Comparison of ENCODE assay signal across 8 cellular contexts in the genomic region with DNA sequence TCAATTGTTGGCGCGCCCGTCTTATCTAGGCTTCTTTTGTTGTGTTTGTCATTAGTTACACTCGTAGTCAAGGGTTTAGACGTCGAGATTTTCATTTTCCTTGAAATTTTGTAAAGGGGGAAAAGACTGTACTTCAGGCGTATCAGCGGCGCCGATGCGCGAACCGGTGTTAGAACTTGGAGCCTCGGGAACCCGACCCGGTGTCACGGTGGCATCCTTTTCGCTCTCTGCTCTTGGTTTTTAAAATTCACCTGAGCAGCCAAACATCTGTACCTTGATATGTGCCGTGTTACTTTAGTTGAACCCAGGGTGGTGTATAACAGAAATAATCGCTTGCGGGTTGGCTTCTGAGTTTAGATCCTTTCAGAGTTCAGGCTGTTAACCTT. TPM values are rescaled to one million over a fixed set of nuclear protein-coding genes. Genes with fewer than 3 reads are reported as not detected.
DNase-seq lines count a peak whose midpoint lies in the region; ATAC-seq and TF ChIP-seq lines count a peak whose summit lies in the region.

No MANE protein-coding gene starts in this region.

- H3K27ac ChIP-seq in GM23248 (peak overlapping the region; percentile 36), SU-DHL-6 (ENCODE audit: low read depth, low read length) (peak overlapping the region; percentile 55), esophagus squamous epithelium (peak overlapping the region; percentile 85 to 96 (median 93))

- ATAC-seq in GM21367 (IDR thresholded peaks at IDR 0.05; ENCODE audit: unreplicated experiment), result no peak

- H2AFZ ChIP-seq in GM23248, result peak overlapping the region; percentile 93
- H2AFZ ChIP-seq in SU-DHL-6 (ENCODE audit: low read depth, low read length, severe bottlenecking), result peak overlapping the region; percentile 70

- no peak for TF ChIP-seq CTCF in SU-DHL-6 (IDR thresholded peaks at IDR 0.05; ENCODE audit: insufficient read depth, low read length, poor library complexity, severe bottlenecking)
- no peak for TF ChIP-seq CTCF in esophagus squamous epithelium (IDR thresholded peaks at IDR 0.05)

- H3K4me2 ChIP-seq in GM23248 (ENCODE audit: unreplicated experiment), result peak overlapping the region; percentile 82
- peak overlapping the region; percentile 66 for H3K4me2 ChIP-seq in SU-DHL-6 (ENCODE audit: low read depth, low read length, poor library complexity, severe bottlenecking)

- in situ Hi-C loops in GM23248 (cut with MboI), result no loop called here

- H3K9me2 ChIP-seq in GM23248 (ENCODE audit: insufficient read depth) (no peaks in the 10 kb centered on the region), SU-DHL-6 (replicated peaks; ENCODE audit: insufficient read depth, low read length) (no peaks in the 10 kb centered on the region)

- H4K20me1 ChIP-seq in GM23248 (ENCODE audit: insufficient read depth) (no peaks in the 10 kb centered on the region), SU-DHL-6 (ENCODE audit: low read depth, low read length) (no peaks in the 10 kb centered on the region; the same call in 1 of the 2 replicates)

- H3F3A ChIP-seq in GM23248 (ENCODE audit: insufficient read depth) (no peaks in the 10 kb centered on the region), SU-DHL-6 (ENCODE audit: insufficient read depth) (peaks cover 18% of the 10 kb centered on the region; the same call in 1 of the 2 replicates)

- DNase-seq in GM23248 (peak; percentile 51), esophagus squamous epithelium (lab: John Stamatoyannopoulos, UW) (no peak), skeletal muscle cell (ENCODE audit: low read depth) (no peak), KG1 (lab: John Stamatoyannopoulos, UW) (no peak), DMS79 treated with DMSO at 0.1 percent for 48 hours (lab: John Stamatoyannopoulos, UW) (no peak), NCI-H2171 treated with DMSO at 0.1 percent for 48 hours (lab: John Stamatoyannopoulos, UW) (no peak)

- H3K27me3 ChIP-seq in GM23248 (replicated peaks; ENCODE audit: insufficient read depth), result no peaks in the 10 kb centered on the region
- no peaks in the 10 kb centered on the region for H3K27me3 ChIP-seq in SU-DHL-6 (ENCODE audit: low read length)
- no peaks in the 10 kb centered on the region for H3K27me3 ChIP-seq in esophagus squamous epithelium

- 1 to 3% methylated on average over 20 to 21 of the region's 21 CpGs for WGBS in GM23248 (ENCODE audit: low coverage in 1 of 2, low lambda C conversion rate in 2 of 2, missing lambda C conversion rate in 2 of 2), 2 experiments
- 1 to 6% methylated on average over 18 to 20 of the region's 21 CpGs for WGBS in esophagus squamous epithelium, 2 donors

- H3K9me3 ChIP-seq in GM23248 (ENCODE audit: low read depth) (no peaks in the 10 kb centered on the region), SU-DHL-6 (ENCODE audit: insufficient read depth, low read length) (no peaks in the 10 kb centered on the region), esophagus squamous epithelium (no peaks in the 10 kb centered on the region)

- no peak for TF ChIP-seq POLR2A in esophagus squamous epithelium (IDR thresholded peaks at IDR 0.05)

- H3K79me2 ChIP-seq in GM23248 (ENCODE audit: insufficient read depth) (peaks cover 40% of the 10 kb centered on the region), SU-DHL-6 (ENCODE audit: insufficient read depth, low read length) (peaks cover 53% of the 10 kb centered on the region)

- peak overlapping the region; percentile 91 for H3K4me3 ChIP-seq in GM23248
- H3K4me3 ChIP-seq in SU-DHL-6 (ENCODE audit: insufficient read depth, low read length, poor library complexity, severe bottlenecking), result peak overlapping the region; percentile 98
- H3K4me3 ChIP-seq in esophagus squamous epithelium, result peak overlapping the region; percentile 67 to 95 (median 85)
- H3K4me3 ChIP-seq in skeletal muscle cell (ENCODE audit: low read depth, low read length), result peak overlapping the region; percentile 81

- intact Hi-C loops in esophagus squamous epithelium (cut with DNase I), result no loop called here

- peaks cover 2% of the 10 kb centered on the region; the same call in 1 of the 2 replicates for H3K36me3 ChIP-seq in GM23248 (ENCODE audit: low read depth)
- peaks cover 23% of the 10 kb centered on the region; the same call in 1 of the 2 replicates for H3K36me3 ChIP-seq in SU-DHL-6 (ENCODE audit: low read length)
- H3K36me3 ChIP-seq in esophagus squamous epithelium, result peaks cover 0 to 28% (median 0%) of the 10 kb centered on the region in 3 donors

- H3K4me1 ChIP-seq in GM23248 (ENCODE audit: insufficient read depth) (peaks cover 6% of the 10 kb centered on the region; the same call in 1 of the 2 replicates), esophagus squamous epithelium (peaks cover 9 to 43% (median 19%) of the 10 kb centered on the region in 3 donors)

- H3K9ac ChIP-seq in GM23248 (peak overlapping the region; percentile 85), SU-DHL-6 (ENCODE audit: low read length) (peak overlapping the region; percentile 95)

RNA-seq across cellular contexts. Expression of gene RMC1, which starts 0.6 kb away (rescaled TPM):
- 13.3 and 22.8 TPM in 2 replicates for total RNA-seq in GM23248 (2014; rRNA removed; shearing (Covaris generic))
- polyA plus RNA-seq in GM23248 (2016; fragmentation: Nextera tagmentation; extraction: Ambion mirVana), result 22.1 and 24.9 TPM in 2 replicates
- 10 to 100 TPM; 16.6 to 20.2 (median 18.4) TPM for total RNA-seq in esophagus squamous epithelium

RNA-seq across cellular contexts. Expression of gene RIOK3, which starts 50.9 kb away (rescaled TPM):
- total RNA-seq in GM23248 (2014; rRNA removed; shearing (Covaris generic)), result 71.7 and 89.3 TPM in 2 replicates
- polyA plus RNA-seq in GM23248 (2016; fragmentation: Nextera tagmentation; extraction: Ambion mirVana), result 78.4 and 81.8 TPM in 2 replicates
- total RNA-seq in esophagus squamous epithelium, result 100 to 1,000 TPM in 1 of 4 donors, 10 to 100 TPM in 3; 58.4 to 140 (median 84.4) TPM

Comparison
In these comparisons a context has a peak if more than half of its experiments do, and no peak if none do; other contexts are left out.
1. H3K27ac ChIP-seq: peak in every context shown above with its lines; median percentile 93 in esophagus squamous epithelium; 55 in SU-DHL-6; 36 in GM23248.